Comparison of ENCODE assay signal across 17 cellular contexts in genomic region chr6:101762851-101763250, GRCh38.
DNase-seq lines count a peak whose midpoint lies in the region; ATAC-seq, FAIRE-seq and TF ChIP-seq lines count a peak whose summit lies in the region.
"Had no signal": no experiment of that assay in that cellular context is flagged by ENCODE, and none has a peak within 500 bp of the region (broad histone marks: within the 10 kb centered on the region; RNA-seq: fewer than 3 reads in every experiment).

No MANE protein-coding gene starts in this region.

- no peak overlapping the region for H3K4me3 ChIP-seq in IMR-90 (ENCODE audit: insufficient read depth, low read depth, low read length)
- H3K4me3 ChIP-seq: MG63 had no signal

- H4K20me1 ChIP-seq in IMR-90 (ENCODE audit: insufficient read depth, low read length) = no peaks in the 10 kb centered on the region

- no peak overlapping the region for H3K9ac ChIP-seq in IMR-90 (ENCODE audit: low read depth, low read length)

- TF ChIP-seq CTCF in IMR-90 (conservative IDR thresholded peaks at IDR 0.05; ENCODE audit: low read depth, low read length) (no peak), HFFc6 (IDR thresholded peaks at IDR 0.05) (no peak)

- in situ Hi-C loops in G401 (cut with HindIII; ENCODE audit: low sequenced_read_pairs) = no loop called here
- in situ Hi-C loops in IMR-90 (cut with MboI; ENCODE audit: low sequenced_read_pairs) = no loop called here

- no peak overlapping the region for H3K4me2 ChIP-seq in IMR-90 (ENCODE audit: low read depth, low read length)

- peaks cover 42% of the 10 kb centered on the region for H3K4me1 Mint-ChIP-seq in HFFc6 (ENCODE audit: low read depth)

- dilution Hi-C loops in IMR-90 (cut with HindIII; ENCODE audit: low sequenced_read_pairs, unreplicated experiment) = no loop called here

- no peaks in the 10 kb centered on the region for H3K9me1 ChIP-seq in IMR-90 (ENCODE audit: insufficient read depth, low read length)

- H2AK5ac ChIP-seq in IMR-90 (ENCODE audit: low read depth, low read length) = no peak overlapping the region

- H3K4ac ChIP-seq in IMR-90 (ENCODE audit: low read depth, low read length) = peak overlapping the region; percentile 51; the same call in 1 of the 2 replicates

- H4K5ac ChIP-seq in IMR-90 (ENCODE audit: low read depth, low read length) = peak overlapping the region; percentile 81; the same call in 1 of the 2 replicates

- intact Hi-C loops in IMR-90 (cut with micrococcal nuclease) = no loop called here

- peak overlapping the region; percentile 25; the same call in 1 of the 2 replicates for H2BK120ac ChIP-seq in IMR-90 (ENCODE audit: low read depth, low read length)

- H3K14ac ChIP-seq in IMR-90 (replicated peaks; ENCODE audit: low read depth, low read length) = no peak overlapping the region; the same call in 1 of the 2 replicates

- no peaks in the 10 kb centered on the region for H3K9me3 ChIP-seq in IMR-90 (ENCODE audit: control insufficient read depth, insufficient read depth, low read length)
- H3K9me3 ChIP-seq: MG63 had no signal

- no peak for FAIRE-seq in GM19239 (lab: Jason Lieb, UNC)
- FAIRE-seq: GM12892, H1 had no signal

- H3K27ac Mint-ChIP-seq in HFFc6 = no peak overlapping the region

- TF ChIP-seq RAD21 in IMR-90 (IDR thresholded peaks at IDR 0.05; ENCODE audit: low read length) = no peak

- no peak overlapping the region; the same call in 1 of the 2 replicates for H3K56ac ChIP-seq in IMR-90 (ENCODE audit: extremely low read depth, insufficient read depth, low read length)

- CTCF ChIA-PET in IMR-90 (lab: Yijun Ruan, JAX) = interaction anchor here (0.7 kb wide), 1 partner anchor 97 kb away, joined by 3 read pairs; no protein-coding TSS in a partner anchor

- no peaks in the 10 kb centered on the region for H3K36me3 ChIP-seq in IMR-90 (ENCODE audit: control insufficient read depth, insufficient read depth, low read length)
- H3K36me3 ChIP-seq: MG63 had no signal

- no peak overlapping the region for H3K4me3 Mint-ChIP-seq in HFFc6

- DNase-seq in G401 (ENCODE audit: low spot score) = peak; percentile 67
- DNase-seq in IMR-90 = no peak
- DNase-seq in cerebellar cortex (ENCODE audit: low spot score) = peak; percentile 62
- DNase-seq in left lobe of liver (ENCODE audit: low spot score) = no peak
- no peak for DNase-seq in GM19239 (ENCODE audit: insufficient read length, low spot score)
- DNase-seq in HFFc6 = no peak
- DNase-seq: MG63; NCI-H1092; NCI-H2081; NCI-H226; NCI-H524 treated with DMSO at 0.1 percent for 48 hours; NK-92 treated with Interleukin-12 subunit alpha and Interleukin-12 subunit beta, amount 100 ng/mL, for 24 hours; SIG-M5 had no signal

- no peaks in the 10 kb centered on the region for H3K27me3 ChIP-seq in IMR-90 (ENCODE audit: control insufficient read depth, insufficient read depth, low read length)
- H3K27me3 ChIP-seq: MG63 had no signal

- H3K27me3 Mint-ChIP-seq in HFFc6 (ENCODE audit: insufficient read depth) = no peaks in the 10 kb centered on the region

- H2BK20ac ChIP-seq in IMR-90 (ENCODE audit: low read depth, low read length) = no peak overlapping the region

- no peak for ATAC-seq in IMR-90 (ENCODE audit: low read depth)
- peak; percentile 53 for ATAC-seq in left lobe of liver
- no peak for ATAC-seq in HG03439 (IDR thresholded peaks at IDR 0.05; ENCODE audit: unreplicated experiment)

- no peak overlapping the region for H2AFZ ChIP-seq in IMR-90 (replicated peaks; ENCODE audit: low read length, poor library complexity)

- H4K91ac ChIP-seq in IMR-90 (ENCODE audit: insufficient read depth, low read depth, low read length) = no peak overlapping the region

- H2AK9ac ChIP-seq in IMR-90 (replicated peaks; ENCODE audit: low read depth, low read length, poor library complexity) = no peak overlapping the region

- H3K18ac ChIP-seq in IMR-90 (ENCODE audit: low read depth, low read length) = peak overlapping the region; percentile 71; the same call in 1 of the 2 replicates

- H3K4me1 ChIP-seq in IMR-90 (ENCODE audit: control insufficient read depth, insufficient read depth, low read length) = peaks cover 7% of the 10 kb centered on the region

- no peak overlapping the region; the same call in 1 of the 2 replicates for H3K23ac ChIP-seq in IMR-90 (ENCODE audit: low read depth, low read length)

- no CpG with 5 or more reads among the region's 3 CpGs for WGBS in IMR-90 (ENCODE audit: extremely low coverage in 2 of 2, insufficient read length in 1 of 2), 2 experiments

- H4K8ac ChIP-seq in IMR-90 (ENCODE audit: low read depth in 2 of 2, low read length in 2 of 2) = no peak overlapping the region; a peak in 1 of 4 replicates

- no TSS peak for BruUV-seq in IMR-90 (replicated peaks; lab: Mats Ljungman, UMichigan)

- H2BK5ac ChIP-seq in IMR-90 (ENCODE audit: low read depth, low read length, poor library complexity, severe bottlenecking) = peak overlapping the region; percentile 78

- no peaks in the 10 kb centered on the region for H3K9me3 Mint-ChIP-seq in HFFc6

- H3K79me1 ChIP-seq in IMR-90 (ENCODE audit: low read depth in 1 of 2, low read length in 2 of 2) = no peaks in the 10 kb centered on the region

- no peak for TF ChIP-seq POLR2A in IMR-90 (IDR thresholded peaks at IDR 0.05; ENCODE audit: low read depth, low read length)

- no peaks in the 10 kb centered on the region; the same call in 1 of the 2 replicates for H3K36me3 Mint-ChIP-seq in HFFc6 (ENCODE audit: low read depth)

- 0 out of 3 replicates have a peak overlapping the region, but pooled peaks have one; percentile 68 for H2BK15ac ChIP-seq in IMR-90 (ENCODE audit: low read depth, low read length)

- POLR2A ChIA-PET in IMR-90 (lab: Charles Lee; ENCODE audit: unreplicated experiment) = no interaction called here

- H3K27ac ChIP-seq in IMR-90 (ENCODE audit: insufficient read depth, low read length) = no peak overlapping the region
- H3K27ac ChIP-seq: C4-2B had no signal

TF ChIP-seq in IMR-90, 13 proteins besides CTCF, POLR2A, EP300 and RAD21:
- no peak for TF ChIP-seq ELK1 (IDR thresholded peaks at IDR 0.05; ENCODE audit: borderline replicate concordance, low read depth, low read length)
- no peak for TF ChIP-seq USF2 (IDR thresholded peaks at IDR 0.05; ENCODE audit: low read depth, low read length)
- no peak for TF ChIP-seq BHLHE40 (IDR thresholded peaks at IDR 0.05; ENCODE audit: low read depth, low read length)
- no peak for TF ChIP-seq MXI1 (IDR thresholded peaks at IDR 0.05; ENCODE audit: borderline replicate concordance, low read depth, low read length)
- TF ChIP-seq RFX5 (IDR thresholded peaks at IDR 0.05; ENCODE audit: low read depth, low read length) = no peak
- TF ChIP-seq SMC3 (IDR thresholded peaks at IDR 0.05; ENCODE audit: low read depth, low read length) = no peak
- TF ChIP-seq RCOR1 (IDR thresholded peaks at IDR 0.05; ENCODE audit: insufficient replicate concordance, low read length) = no peak
- no peak for TF ChIP-seq CHD1 (IDR thresholded peaks at IDR 0.05; ENCODE audit: low read depth, low read length)
- TF ChIP-seq MAFK (IDR thresholded peaks at IDR 0.05; ENCODE audit: low read depth, low read length) = no peak
- no peak for TF ChIP-seq FOS (IDR thresholded peaks at IDR 0.05; ENCODE audit: low read depth, low read length)
- TF ChIP-seq MAZ (IDR thresholded peaks at IDR 0.05; ENCODE audit: borderline replicate concordance, low read depth, low read length) = no peak
- no peak for TF ChIP-seq CEBPB (IDR thresholded peaks at IDR 0.05; ENCODE audit: low read depth, low read length)
- no peak for TF ChIP-seq NFE2L2 (IDR thresholded peaks at IDR 0.05; ENCODE audit: low read depth, low read length)

Comparison
In these comparisons a context has a peak if more than half of its experiments do, and no peak if none do; other contexts are left out.
1. DNase-seq: peak in G401 (single experiment) and cerebellar cortex (single experiment); none in IMR-90 (single experiment), left lobe of liver (single experiment), GM19239 (single experiment) and HFFc6 (single experiment).